In the genomic region with DNA sequence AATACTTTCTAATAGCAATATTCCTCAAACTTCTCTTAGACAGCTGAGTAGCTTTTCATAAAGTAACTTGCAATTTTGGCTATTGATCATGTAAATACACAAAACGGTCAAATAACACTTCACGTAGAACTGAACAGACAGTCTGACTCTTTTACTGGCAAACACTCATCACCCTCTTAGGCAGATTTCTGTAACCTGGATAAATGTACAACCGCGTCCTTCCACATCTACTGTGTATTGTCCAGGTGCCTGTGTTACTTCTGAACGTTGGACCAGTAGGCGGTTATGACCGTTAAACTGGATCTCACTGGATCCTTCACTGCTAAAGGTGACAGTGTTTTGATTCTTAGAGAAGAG, we compare ENCODE assay signal across 8 cellular contexts. TPM values are rescaled to one million over a fixed set of nuclear protein-coding genes. Genes with fewer than 3 reads are reported as not detected.
DNase-seq lines count a peak whose midpoint lies in the region; ATAC-seq and TF ChIP-seq lines count a peak whose summit lies in the region.
"Not testable (repeated sequence)": the region's sequence is repeated elsewhere in the genome, so short reads cannot be mapped to it uniquely, and the experiment has no call there.

No MANE protein-coding gene starts in this region.

- H3K27me3 Mint-ChIP-seq in CD8-positive, alpha-beta T cell (ENCODE audit: low read depth); activated B cell treated with CpG ODN at 0.5 μM for 24 hours: not testable (repeated sequence)
- peaks cover 59% of the 10 kb centered on the region for H3K27me3 Mint-ChIP-seq in neural crest cell (ENCODE audit: low read depth)

- not testable (repeated sequence) for H3K9me3 ChIP-seq in CD8-positive, alpha-beta T cell (ENCODE audit: low read length); HCT116 (ENCODE audit: control insufficient read depth in 1 of 2, insufficient read depth in 1 of 2, low read depth in 1 of 2, low read length in 2 of 2); breast epithelium; iPS-20b (ENCODE audit: insufficient read depth, low read depth, low read length); stomach

- peak overlapping the region; percentile 81 for H3K4me3 Mint-ChIP-seq in CD8-positive, alpha-beta T cell
- H3K4me3 Mint-ChIP-seq in activated B cell treated with CpG ODN at 0.5 μM for 24 hours (peak overlapping the region; percentile 79), neural crest cell (peak overlapping the region; percentile 88)

- H3K36me3 ChIP-seq in CD8-positive, alpha-beta T cell (ENCODE audit: insufficient read depth, low read length); HCT116 (ENCODE audit: control insufficient read depth in 1 of 2, insufficient read depth in 2 of 2, low read length in 2 of 2); breast epithelium; iPS-20b (ENCODE audit: insufficient read depth, low read depth, low read length); stomach: not testable (repeated sequence)

- not testable (repeated sequence) for DNase-seq in CD8-positive, alpha-beta T cell; HCT116 (ENCODE audit: low read depth, low spot score); activated B cell treated with CpG ODN at 0.5 μM for 24 hours; breast epithelium (ENCODE audit: low spot score in 2 of 2); neural crest cell (ENCODE audit: low read depth, low spot score); stomach
- peak; percentile 46 for DNase-seq in NCI-H2107 treated with DMSO at 0.1 percent for 48 hours (lab: John Stamatoyannopoulos, UW; ENCODE audit: unreplicated experiment)

- not testable (repeated sequence) for H3K27me3 ChIP-seq in CD8-positive, alpha-beta T cell (ENCODE audit: insufficient read depth, low read length); HCT116 (ENCODE audit: insufficient read depth, low read length)
- H3K27me3 ChIP-seq in breast epithelium (peaks cover 0 to 12% of the 10 kb centered on the region in 2 donors), iPS-20b (ENCODE audit: insufficient read depth, low read length) (peaks cover 30% of the 10 kb centered on the region), stomach (peaks cover 0 to 38% (median 22%) of the 10 kb centered on the region in 3 donors)

- WGBS in stomach, 5 donors: 15 to 60% (median 26%) methylated on average over 1 to 7 of the region's 7 CpGs

- CTCF ChIA-PET in CD8-positive, alpha-beta T cell (lab: Charles Lee): interaction anchor here (1.2 kb wide), 1 partner anchor 247 kb away, joined by 3 read pairs; no protein-coding TSS in a partner anchor
- CTCF ChIA-PET in HCT116 (lab: Charles Lee): not testable (repeated sequence)
- CTCF ChIA-PET in activated B cell treated with CpG ODN at 0.5 μM for 24 hours (lab: Charles Lee): interaction anchor here (1.6 kb wide), 1 partner anchor 155 kb away, joined by 5 read pairs; no protein-coding TSS in a partner anchor

- H3K27ac ChIP-seq in CD8-positive, alpha-beta T cell (ENCODE audit: low read depth, low read length); HCT116 (ENCODE audit: low read depth, low read length); breast epithelium; iPS-20b (ENCODE audit: low read length); stomach: not testable (repeated sequence)

- TF ChIP-seq POLR2A in HCT116 (IDR thresholded peaks at IDR 0.05; ENCODE audit: borderline replicate concordance, extremely low read depth, insufficient read depth, insufficient read length); breast epithelium (IDR thresholded peaks at IDR 0.05); stomach (IDR thresholded peaks at IDR 0.05): not testable (repeated sequence)

- not testable (repeated sequence) for H3K4me1 Mint-ChIP-seq in CD8-positive, alpha-beta T cell (ENCODE audit: low read depth); activated B cell treated with CpG ODN at 0.5 μM for 24 hours; neural crest cell

- intact Hi-C loops in CD8-positive, alpha-beta T cell (cut with DNase I, micrococcal nuclease): loop anchor here in 1 of 2 experiments (1.0 to 5.0 kb wide), 2 partner anchors 120 to 155 kb away; no protein-coding TSS in a partner anchor
- intact Hi-C loops in HCT116 (cut with micrococcal nuclease); breast epithelium (cut with DNase I; ENCODE audit: low total_unique reads); stomach (cut with DNase I; ENCODE audit: low total_unique reads): not testable (repeated sequence)
- intact Hi-C loops in activated B cell treated with CpG ODN at 0.5 μM for 24 hours (cut with micrococcal nuclease): loop anchor here (1.0 to 10.0 kb wide), 4 partner anchors 121 to 1558 kb away; a partner anchor contains a TSS

- H2AFZ ChIP-seq in HCT116 (ENCODE audit: low read depth, low read length, poor library complexity, severe bottlenecking): not testable (repeated sequence)

- not testable (repeated sequence) for H4K20me1 ChIP-seq in HCT116 (ENCODE audit: insufficient read depth)

- peak overlapping the region; percentile 91 for H3K4me2 ChIP-seq in HCT116 (ENCODE audit: low read length)

- H3K4me3 ChIP-seq in CD8-positive, alpha-beta T cell (ENCODE audit: low read depth, low read length): peak overlapping the region; percentile 52
- H3K4me3 ChIP-seq in HCT116 (replicated peaks in 1 of 2; ENCODE audit: low read depth in 1 of 2, low read length in 2 of 2): peak overlapping the region; percentile 43 to 58; a peak in 3 of 4 replicates
- peak overlapping the region in 2 of 3 donors; percentile 50 to 72 for H3K4me3 ChIP-seq in breast epithelium
- H3K4me3 ChIP-seq in iPS-20b (ENCODE audit: low read length): peak overlapping the region; percentile 74; the same call in 1 of the 2 replicates
- peak overlapping the region in 3 of 4 donors; percentile 42 to 55 (median 45) for H3K4me3 ChIP-seq in stomach

- not testable (repeated sequence) for H3K9me3 Mint-ChIP-seq in CD8-positive, alpha-beta T cell; activated B cell treated with CpG ODN at 0.5 μM for 24 hours; neural crest cell

- not testable (repeated sequence) for H3K79me2 ChIP-seq in HCT116 (ENCODE audit: insufficient read depth, low read length)

- TF ChIP-seq RAD21 in HCT116 (IDR thresholded peaks at IDR 0.05; ENCODE audit: low read depth): 0 out of 2 replicates have a peak, but pooled peaks have one; percentile 34

- not testable (repeated sequence) for TF ChIP-seq EP300 in stomach (IDR thresholded peaks at IDR 0.05)

- not testable (repeated sequence) for H3K9ac ChIP-seq in HCT116 (ENCODE audit: low read length)
- peak overlapping the region; percentile 55; the same call in 1 of the 2 replicates for H3K9ac ChIP-seq in iPS-20b (ENCODE audit: low read depth, low read length)

- POLR2A ChIA-PET in CD8-positive, alpha-beta T cell (lab: Charles Lee); HCT116 (lab: Charles Lee); activated B cell treated with CpG ODN at 0.5 μM for 24 hours (lab: Charles Lee): not testable (repeated sequence)

- peak; percentile 7 for ATAC-seq in CD8-positive, alpha-beta T cell
- ATAC-seq in HCT116; activated B cell treated with CpG ODN at 0.5 μM for 24 hours (ENCODE audit: low read depth): not testable (repeated sequence)

- H3K27ac Mint-ChIP-seq in CD8-positive, alpha-beta T cell; activated B cell treated with CpG ODN at 0.5 μM for 24 hours; neural crest cell (ENCODE audit: unreplicated experiment): not testable (repeated sequence)

- not testable (repeated sequence) for H3K36me3 Mint-ChIP-seq in CD8-positive, alpha-beta T cell; activated B cell treated with CpG ODN at 0.5 μM for 24 hours (ENCODE audit: low read depth); neural crest cell (ENCODE audit: low read depth)

- TF ChIP-seq CTCF in CD8-positive, alpha-beta T cell (IDR thresholded peaks at IDR 0.05); activated B cell treated with CpG ODN at 0.5 μM for 24 hours (IDR thresholded peaks at IDR 0.05); breast epithelium (IDR thresholded peaks at IDR 0.05); neural crest cell (conservative IDR thresholded peaks at IDR 0.05); stomach (IDR thresholded peaks at IDR 0.05): not testable (repeated sequence)
- peak in 1 of 3 experiments; percentile 21; a peak in 1 of 6 replicates for TF ChIP-seq CTCF in HCT116 (IDR thresholded peaks at IDR 0.05 in 2 of 3, conservative IDR thresholded peaks at IDR 0.05 in 1 of 3; ENCODE audit: borderline replicate concordance in 1 of 3, insufficient read depth in 1 of 3, low read depth in 2 of 3, low read length in 2 of 3)

- H3K4me1 ChIP-seq in CD8-positive, alpha-beta T cell (ENCODE audit: insufficient read depth, low read length): peaks cover 16% of the 10 kb centered on the region
- peaks cover 12 to 22% of the 10 kb centered on the region in 2 experiments; a peak in 3 of 4 replicates for H3K4me1 ChIP-seq in HCT116 (ENCODE audit: control insufficient read depth in 1 of 2, insufficient read depth in 2 of 2, low read length in 2 of 2)
- H3K4me1 ChIP-seq in breast epithelium; iPS-20b (ENCODE audit: insufficient read depth, low read length): not testable (repeated sequence)
- H3K4me1 ChIP-seq in stomach: peaks cover 15 to 40% (median 31%) of the 10 kb centered on the region in 4 donors

- H3K9me2 ChIP-seq in HCT116 (ENCODE audit: insufficient read depth): not testable (repeated sequence)

- BruUV-seq in HCT116 (replicated peaks; lab: Mats Ljungman, UMichigan): not testable (repeated sequence)

- RAD21 ChIA-PET in HCT116 (lab: Charles Lee; ENCODE audit: low non-redundant PET in 1 of 2, low total read pairs in 2 of 2, uncharacterized antibody in 2 of 2, unreplicated experiment in 2 of 2): not testable (repeated sequence)

RNA-seq across cellular contexts. Expression of a gene that starts 43.2 kb away (rescaled TPM):
- total RNA-seq in CD8-positive, alpha-beta T cell: 10 to 100 TPM; 49.7 to 55.2 TPM
- total RNA-seq in HCT116 (2021; ENCODE audit: unreplicated experiment): 136 TPM
- 69.2 and 75.4 TPM in 2 replicates for polyA plus RNA-seq in HCT116 (2012)
- total RNA-seq in activated B cell treated with CpG ODN at 0.5 μM for 24 hours: 49.5 and 62.2 TPM in 2 replicates
- total RNA-seq in breast epithelium: 10 to 100 TPM; 16.8 to 26.5 (median 18.2) TPM
- 199 and 202 TPM in 2 replicates for total RNA-seq in neural crest cell
- total RNA-seq in stomach: 100 to 1,000 TPM in 1 of 5 donors, 10 to 100 TPM in 4; 17.3 to 104 (median 38.3) TPM
- 10 to 100 TPM in 2 of 3 donors, 1 to 10 TPM in 1; 9.1 to 15.3 (median 12.2) TPM for polyA plus RNA-seq in stomach
